1 cellular context compared by ENCODE assay signal in genomic region chr6:30914854-30915590, GRCh38.
TF ChIP-seq lines count a peak whose summit lies in the region.

No MANE protein-coding gene starts in this region.

TF ChIP-seq in K562, 482 proteins besides CTCF, POLR2A, EP300 and RAD21 (continued from another document):
- TF ChIP-seq YY1 (IDR thresholded peaks at IDR 0.05; ENCODE audit: borderline replicate concordance in 1 of 3, control insufficient read depth in 1 of 3, extremely low read depth in 1 of 3, insufficient read depth in 3 of 3, insufficient read length in 1 of 3, insufficient replicate concordance in 2 of 3, low read depth in 1 of 3, low read length in 2 of 3) = peak in 2 of 3 experiments; percentile 19 to 61
- TF ChIP-seq ZC3H4 (CRISPR knock-in tag; IDR thresholded peaks at IDR 0.05; ENCODE audit: borderline replicate concordance) = no peak
- TF ChIP-seq POLR2AphosphoS5 (IDR thresholded peaks at IDR 0.05; ENCODE audit: control insufficient read depth, insufficient read depth, low read depth, low read length) = peak; percentile 64; the same call in 1 of the 2 replicates
- no peak for TF ChIP-seq ZKSCAN1 (IDR thresholded peaks at IDR 0.05; ENCODE audit: low read depth, low read length)
- TF ChIP-seq, protein P1, sequence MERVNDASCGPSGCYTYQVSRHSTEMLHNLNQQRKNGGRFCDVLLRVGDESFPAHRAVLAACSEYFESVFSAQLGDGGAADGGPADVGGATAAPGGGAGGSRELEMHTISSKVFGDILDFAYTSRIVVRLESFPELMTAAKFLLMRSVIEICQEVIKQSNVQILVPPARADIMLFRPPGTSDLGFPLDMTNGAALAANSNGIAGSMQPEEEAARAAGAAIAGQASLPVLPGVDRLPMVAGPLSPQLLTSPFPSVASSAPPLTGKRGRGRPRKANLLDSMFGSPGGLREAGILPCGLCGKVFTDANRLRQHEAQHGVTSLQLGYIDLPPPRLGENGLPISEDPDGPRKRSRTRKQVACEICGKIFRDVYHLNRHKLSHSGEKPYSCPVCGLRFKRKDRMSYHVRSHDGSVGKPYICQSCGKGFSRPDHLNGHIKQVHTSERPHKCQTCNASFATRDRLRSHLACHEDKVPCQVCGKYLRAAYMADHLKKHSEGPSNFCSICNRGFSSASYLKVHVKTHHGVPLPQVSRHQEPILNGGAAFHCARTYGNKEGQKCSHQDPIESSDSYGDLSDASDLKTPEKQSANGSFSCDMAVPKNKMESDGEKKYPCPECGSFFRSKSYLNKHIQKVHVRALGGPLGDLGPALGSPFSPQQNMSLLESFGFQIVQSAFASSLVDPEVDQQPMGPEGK (CRISPR knock-in tag; IDR thresholded peaks at IDR 0.05; ENCODE audit: borderline replicate concordance) = no peak
- no peak for TF ChIP-seq RBM39 (optimal IDR thresholded peaks at IDR 0.05; ENCODE audit: low read depth, low read length)
- 0 out of 2 replicates have a peak, but pooled peaks have one; percentile 14 for TF ChIP-seq SMC3 (conservative IDR thresholded peaks at IDR 0.05; ENCODE audit: insufficient read depth, low read depth, low read length)
- TF ChIP-seq NCOA1 (IDR thresholded peaks at IDR 0.05; ENCODE audit: low read depth) = 0 out of 2 replicates have a peak, but pooled peaks have one; percentile 10
- no peak for TF ChIP-seq ZNF23 (CRISPR knock-in tag; IDR thresholded peaks at IDR 0.05)
- TF ChIP-seq AFF4 (CRISPR knock-in tag; IDR thresholded peaks at IDR 0.05) = no peak
- TF ChIP-seq ZEB2 (IDR thresholded peaks at IDR 0.05) = no peak
- TF ChIP-seq TEAD4 (IDR thresholded peaks at IDR 0.05; ENCODE audit: low read length) = no peak; the same call in 1 of the 2 replicates
- TF ChIP-seq TEAD4 (CRISPR knock-in tag; IDR thresholded peaks at IDR 0.05; ENCODE audit: borderline replicate concordance) = no peak
